Comparison of ENCODE assay signal across 1 cellular context in genomic region chr20:50931306-50932015, GRCh38.
TF ChIP-seq lines count a peak whose summit lies in the region.

ADNP (minus strand) TSS chr20:50931437; CDS start chr20:50903996, 27,441 bp downstream.

TF ChIP-seq in HepG2, 621 proteins besides CTCF, POLR2A, EP300 and RAD21 (continued from another document and continues in another):
- TF ChIP-seq ZFP90 (CRISPR knock-in tag; IDR thresholded peaks at IDR 0.05; ENCODE audit: borderline replicate concordance) (peak; percentile 80), ASH2L (IDR thresholded peaks at IDR 0.05; ENCODE audit: insufficient read length, low read depth, low read length) (peak; percentile 65), ZNF207 (IDR thresholded peaks at IDR 0.05; ENCODE audit: borderline replicate concordance) (no peak), HDAC2 (CRISPR knock-in tag; IDR thresholded peaks at IDR 0.05) (0 out of 2 replicates have a peak, but pooled peaks have one; percentile 20), KDM6A (CRISPR knock-in tag; IDR thresholded peaks at IDR 0.05; ENCODE audit: low read depth) (no peak), ZNF550 (CRISPR knock-in tag; IDR thresholded peaks at IDR 0.05; ENCODE audit: borderline replicate concordance) (no peak), HCFC1 (IDR thresholded peaks at IDR 0.05; ENCODE audit: low read depth, low read length) (peak; percentile 18; the same call in 1 of the 2 replicates), SSRP1 (CRISPR knock-in tag; IDR thresholded peaks at IDR 0.05) (peak; percentile 46; the same call in 1 of the 2 replicates), ZNF724P (CRISPR knock-in tag; IDR thresholded peaks at IDR 0.05; ENCODE audit: borderline replicate concordance) (no peak), ZNF557 (CRISPR knock-in tag; IDR thresholded peaks at IDR 0.05) (no peak), HNRNPH1 (optimal IDR thresholded peaks at IDR 0.05; ENCODE audit: low read depth, low read length) (peak; percentile 79), NR2F2 (IDR thresholded peaks at IDR 0.05; ENCODE audit: borderline replicate concordance, low read depth) (0 out of 2 replicates have a peak, but pooled peaks have one; percentile 12), CHCHD3 (CRISPR knock-in tag; IDR thresholded peaks at IDR 0.05) (peak; percentile 63; the same call in 1 of the 2 replicates), SAP130 (CRISPR knock-in tag; IDR thresholded peaks at IDR 0.05; ENCODE audit: low read depth) (peak; percentile 58), NR2F6 (IDR thresholded peaks at IDR 0.05) (no peak), NR2F6 (CRISPR knock-in tag; IDR thresholded peaks at IDR 0.05) (0 out of 2 replicates have a peak, but pooled peaks have one; percentile 10), CREB1 (IDR thresholded peaks at IDR 0.05) (peak; percentile 91), CREB1 (CRISPR knock-in tag; IDR thresholded peaks at IDR 0.05) (peak; percentile 94), ZNF709 (CRISPR knock-in tag; IDR thresholded peaks at IDR 0.05) (0 out of 2 replicates have a peak, but pooled peaks have one; percentile 63), ZNF350 (CRISPR knock-in tag; IDR thresholded peaks at IDR 0.05; ENCODE audit: borderline replicate concordance, low read depth) (0 out of 2 replicates have a peak, but pooled peaks have one; percentile 37), ZNF335 (CRISPR knock-in tag; IDR thresholded peaks at IDR 0.05) (0 out of 2 replicates have a peak, but pooled peaks have one; percentile 32), SRSF1 (optimal IDR thresholded peaks at IDR 0.05; ENCODE audit: low read depth, low read length) (peak; percentile 98), SRF (IDR thresholded peaks at IDR 0.05; ENCODE audit: low read depth, low read length) (no peak), ZGPAT (CRISPR knock-in tag; IDR thresholded peaks at IDR 0.05) (no peak; the same call in 1 of the 2 replicates), HDAC1 (CRISPR knock-in tag; IDR thresholded peaks at IDR 0.05) (no peak), ZFP91 (CRISPR knock-in tag; IDR thresholded peaks at IDR 0.05; ENCODE audit: borderline replicate concordance) (0 out of 2 replicates have a peak, but pooled peaks have one; percentile 12)
- TF ChIP-seq, protein P1, sequence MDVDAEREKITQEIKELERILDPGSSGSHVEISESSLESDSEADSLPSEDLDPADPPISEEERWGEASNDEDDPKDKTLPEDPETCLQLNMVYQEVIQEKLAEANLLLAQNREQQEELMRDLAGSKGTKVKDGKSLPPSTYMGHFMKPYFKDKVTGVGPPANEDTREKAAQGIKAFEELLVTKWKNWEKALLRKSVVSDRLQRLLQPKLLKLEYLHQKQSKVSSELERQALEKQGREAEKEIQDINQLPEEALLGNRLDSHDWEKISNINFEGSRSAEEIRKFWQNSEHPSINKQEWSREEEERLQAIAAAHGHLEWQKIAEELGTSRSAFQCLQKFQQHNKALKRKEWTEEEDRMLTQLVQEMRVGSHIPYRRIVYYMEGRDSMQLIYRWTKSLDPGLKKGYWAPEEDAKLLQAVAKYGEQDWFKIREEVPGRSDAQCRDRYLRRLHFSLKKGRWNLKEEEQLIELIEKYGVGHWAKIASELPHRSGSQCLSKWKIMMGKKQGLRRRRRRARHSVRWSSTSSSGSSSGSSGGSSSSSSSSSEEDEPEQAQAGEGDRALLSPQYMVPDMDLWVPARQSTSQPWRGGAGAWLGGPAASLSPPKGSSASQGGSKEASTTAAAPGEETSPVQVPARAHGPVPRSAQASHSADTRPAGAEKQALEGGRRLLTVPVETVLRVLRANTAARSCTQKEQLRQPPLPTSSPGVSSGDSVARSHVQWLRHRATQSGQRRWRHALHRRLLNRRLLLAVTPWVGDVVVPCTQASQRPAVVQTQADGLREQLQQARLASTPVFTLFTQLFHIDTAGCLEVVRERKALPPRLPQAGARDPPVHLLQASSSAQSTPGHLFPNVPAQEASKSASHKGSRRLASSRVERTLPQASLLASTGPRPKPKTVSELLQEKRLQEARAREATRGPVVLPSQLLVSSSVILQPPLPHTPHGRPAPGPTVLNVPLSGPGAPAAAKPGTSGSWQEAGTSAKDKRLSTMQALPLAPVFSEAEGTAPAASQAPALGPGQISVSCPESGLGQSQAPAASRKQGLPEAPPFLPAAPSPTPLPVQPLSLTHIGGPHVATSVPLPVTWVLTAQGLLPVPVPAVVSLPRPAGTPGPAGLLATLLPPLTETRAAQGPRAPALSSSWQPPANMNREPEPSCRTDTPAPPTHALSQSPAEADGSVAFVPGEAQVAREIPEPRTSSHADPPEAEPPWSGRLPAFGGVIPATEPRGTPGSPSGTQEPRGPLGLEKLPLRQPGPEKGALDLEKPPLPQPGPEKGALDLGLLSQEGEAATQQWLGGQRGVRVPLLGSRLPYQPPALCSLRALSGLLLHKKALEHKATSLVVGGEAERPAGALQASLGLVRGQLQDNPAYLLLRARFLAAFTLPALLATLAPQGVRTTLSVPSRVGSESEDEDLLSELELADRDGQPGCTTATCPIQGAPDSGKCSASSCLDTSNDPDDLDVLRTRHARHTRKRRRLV (CRISPR knock-in tag; IDR thresholded peaks at IDR 0.05) = peak; percentile 94
- TF ChIP-seq, protein P2, sequence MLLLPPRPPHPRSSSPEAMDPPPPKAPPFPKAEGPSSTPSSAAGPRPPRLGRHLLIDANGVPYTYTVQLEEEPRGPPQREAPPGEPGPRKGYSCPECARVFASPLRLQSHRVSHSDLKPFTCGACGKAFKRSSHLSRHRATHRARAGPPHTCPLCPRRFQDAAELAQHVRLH (CRISPR knock-in tag; IDR thresholded peaks at IDR 0.05; ENCODE audit: borderline replicate concordance, low read depth) = peak; percentile 39; the same call in 1 of the 2 replicates
- TF ChIP-seq, protein P3, sequence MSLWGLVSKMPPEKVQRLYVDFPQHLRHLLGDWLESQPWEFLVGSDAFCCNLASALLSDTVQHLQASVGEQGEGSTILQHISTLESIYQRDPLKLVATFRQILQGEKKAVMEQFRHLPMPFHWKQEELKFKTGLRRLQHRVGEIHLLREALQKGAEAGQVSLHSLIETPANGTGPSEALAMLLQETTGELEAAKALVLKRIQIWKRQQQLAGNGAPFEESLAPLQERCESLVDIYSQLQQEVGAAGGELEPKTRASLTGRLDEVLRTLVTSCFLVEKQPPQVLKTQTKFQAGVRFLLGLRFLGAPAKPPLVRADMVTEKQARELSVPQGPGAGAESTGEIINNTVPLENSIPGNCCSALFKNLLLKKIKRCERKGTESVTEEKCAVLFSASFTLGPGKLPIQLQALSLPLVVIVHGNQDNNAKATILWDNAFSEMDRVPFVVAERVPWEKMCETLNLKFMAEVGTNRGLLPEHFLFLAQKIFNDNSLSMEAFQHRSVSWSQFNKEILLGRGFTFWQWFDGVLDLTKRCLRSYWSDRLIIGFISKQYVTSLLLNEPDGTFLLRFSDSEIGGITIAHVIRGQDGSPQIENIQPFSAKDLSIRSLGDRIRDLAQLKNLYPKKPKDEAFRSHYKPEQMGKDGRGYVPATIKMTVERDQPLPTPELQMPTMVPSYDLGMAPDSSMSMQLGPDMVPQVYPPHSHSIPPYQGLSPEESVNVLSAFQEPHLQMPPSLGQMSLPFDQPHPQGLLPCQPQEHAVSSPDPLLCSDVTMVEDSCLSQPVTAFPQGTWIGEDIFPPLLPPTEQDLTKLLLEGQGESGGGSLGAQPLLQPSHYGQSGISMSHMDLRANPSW (CRISPR knock-in tag; IDR thresholded peaks at IDR 0.05; ENCODE audit: borderline replicate concordance) = no peak
- TF ChIP-seq, protein P4, sequence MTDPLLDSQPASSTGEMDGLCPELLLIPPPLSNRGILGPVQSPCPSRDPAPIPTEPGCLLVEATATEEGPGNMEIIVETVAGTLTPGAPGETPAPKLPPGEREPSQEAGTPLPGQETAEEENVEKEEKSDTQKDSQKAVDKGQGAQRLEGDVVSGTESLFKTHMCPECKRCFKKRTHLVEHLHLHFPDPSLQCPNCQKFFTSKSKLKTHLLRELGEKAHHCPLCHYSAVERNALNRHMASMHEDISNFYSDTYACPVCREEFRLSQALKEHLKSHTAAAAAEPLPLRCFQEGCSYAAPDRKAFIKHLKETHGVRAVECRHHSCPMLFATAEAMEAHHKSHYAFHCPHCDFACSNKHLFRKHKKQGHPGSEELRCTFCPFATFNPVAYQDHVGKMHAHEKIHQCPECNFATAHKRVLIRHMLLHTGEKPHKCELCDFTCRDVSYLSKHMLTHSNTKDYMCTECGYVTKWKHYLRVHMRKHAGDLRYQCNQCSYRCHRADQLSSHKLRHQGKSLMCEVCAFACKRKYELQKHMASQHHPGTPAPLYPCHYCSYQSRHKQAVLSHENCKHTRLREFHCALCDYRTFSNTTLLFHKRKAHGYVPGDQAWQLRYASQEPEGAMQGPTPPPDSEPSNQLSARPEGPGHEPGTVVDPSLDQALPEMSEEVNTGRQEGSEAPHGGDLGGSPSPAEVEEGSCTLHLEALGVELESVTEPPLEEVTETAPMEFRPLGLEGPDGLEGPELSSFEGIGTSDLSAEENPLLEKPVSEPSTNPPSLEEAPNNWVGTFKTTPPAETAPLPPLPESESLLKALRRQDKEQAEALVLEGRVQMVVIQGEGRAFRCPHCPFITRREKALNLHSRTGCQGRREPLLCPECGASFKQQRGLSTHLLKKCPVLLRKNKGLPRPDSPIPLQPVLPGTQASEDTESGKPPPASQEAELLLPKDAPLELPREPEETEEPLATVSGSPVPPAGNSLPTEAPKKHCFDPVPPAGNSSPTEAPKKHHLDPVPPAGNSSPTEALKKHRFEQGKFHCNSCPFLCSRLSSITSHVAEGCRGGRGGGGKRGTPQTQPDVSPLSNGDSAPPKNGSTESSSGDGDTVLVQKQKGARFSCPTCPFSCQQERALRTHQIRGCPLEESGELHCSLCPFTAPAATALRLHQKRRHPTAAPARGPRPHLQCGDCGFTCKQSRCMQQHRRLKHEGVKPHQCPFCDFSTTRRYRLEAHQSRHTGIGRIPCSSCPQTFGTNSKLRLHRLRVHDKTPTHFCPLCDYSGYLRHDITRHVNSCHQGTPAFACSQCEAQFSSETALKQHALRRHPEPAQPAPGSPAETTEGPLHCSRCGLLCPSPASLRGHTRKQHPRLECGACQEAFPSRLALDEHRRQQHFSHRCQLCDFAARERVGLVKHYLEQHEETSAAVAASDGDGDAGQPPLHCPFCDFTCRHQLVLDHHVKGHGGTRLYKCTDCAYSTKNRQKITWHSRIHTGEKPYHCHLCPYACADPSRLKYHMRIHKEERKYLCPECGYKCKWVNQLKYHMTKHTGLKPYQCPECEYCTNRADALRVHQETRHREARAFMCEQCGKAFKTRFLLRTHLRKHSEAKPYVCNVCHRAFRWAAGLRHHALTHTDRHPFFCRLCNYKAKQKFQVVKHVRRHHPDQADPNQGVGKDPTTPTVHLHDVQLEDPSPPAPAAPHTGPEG (CRISPR knock-in tag; IDR thresholded peaks at IDR 0.05) = no peak
- TF ChIP-seq, protein P5, sequence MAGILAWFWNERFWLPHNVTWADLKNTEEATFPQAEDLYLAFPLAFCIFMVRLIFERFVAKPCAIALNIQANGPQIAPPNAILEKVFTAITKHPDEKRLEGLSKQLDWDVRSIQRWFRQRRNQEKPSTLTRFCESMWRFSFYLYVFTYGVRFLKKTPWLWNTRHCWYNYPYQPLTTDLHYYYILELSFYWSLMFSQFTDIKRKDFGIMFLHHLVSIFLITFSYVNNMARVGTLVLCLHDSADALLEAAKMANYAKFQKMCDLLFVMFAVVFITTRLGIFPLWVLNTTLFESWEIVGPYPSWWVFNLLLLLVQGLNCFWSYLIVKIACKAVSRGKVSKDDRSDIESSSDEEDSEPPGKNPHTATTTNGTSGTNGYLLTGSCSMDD (CRISPR knock-in tag; IDR thresholded peaks at IDR 0.05) = no peak
- TF ChIP-seq, protein P6, sequence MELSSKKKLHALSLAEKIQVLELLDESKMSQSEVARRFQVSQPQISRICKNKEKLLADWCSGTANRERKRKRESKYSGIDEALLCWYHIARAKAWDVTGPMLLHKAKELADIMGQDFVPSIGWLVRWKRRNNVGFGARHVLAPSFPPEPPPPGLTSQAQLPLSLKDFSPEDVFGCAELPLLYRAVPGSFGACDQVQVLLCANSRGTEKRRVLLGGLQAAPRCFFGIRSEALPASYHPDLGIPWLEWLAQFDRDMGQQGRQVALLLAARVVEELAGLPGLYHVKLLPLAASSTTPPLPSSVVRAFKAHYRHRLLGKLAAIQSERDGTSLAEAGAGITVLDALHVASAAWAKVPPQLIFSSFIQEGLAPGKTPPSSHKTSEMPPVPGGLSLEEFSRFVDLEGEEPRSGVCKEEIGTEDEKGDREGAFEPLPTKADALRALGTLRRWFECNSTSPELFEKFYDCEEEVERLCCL (CRISPR knock-in tag; IDR thresholded peaks at IDR 0.05; ENCODE audit: borderline replicate concordance) = no peak
- TF ChIP-seq, protein P7, sequence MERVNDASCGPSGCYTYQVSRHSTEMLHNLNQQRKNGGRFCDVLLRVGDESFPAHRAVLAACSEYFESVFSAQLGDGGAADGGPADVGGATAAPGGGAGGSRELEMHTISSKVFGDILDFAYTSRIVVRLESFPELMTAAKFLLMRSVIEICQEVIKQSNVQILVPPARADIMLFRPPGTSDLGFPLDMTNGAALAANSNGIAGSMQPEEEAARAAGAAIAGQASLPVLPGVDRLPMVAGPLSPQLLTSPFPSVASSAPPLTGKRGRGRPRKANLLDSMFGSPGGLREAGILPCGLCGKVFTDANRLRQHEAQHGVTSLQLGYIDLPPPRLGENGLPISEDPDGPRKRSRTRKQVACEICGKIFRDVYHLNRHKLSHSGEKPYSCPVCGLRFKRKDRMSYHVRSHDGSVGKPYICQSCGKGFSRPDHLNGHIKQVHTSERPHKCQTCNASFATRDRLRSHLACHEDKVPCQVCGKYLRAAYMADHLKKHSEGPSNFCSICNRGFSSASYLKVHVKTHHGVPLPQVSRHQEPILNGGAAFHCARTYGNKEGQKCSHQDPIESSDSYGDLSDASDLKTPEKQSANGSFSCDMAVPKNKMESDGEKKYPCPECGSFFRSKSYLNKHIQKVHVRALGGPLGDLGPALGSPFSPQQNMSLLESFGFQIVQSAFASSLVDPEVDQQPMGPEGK (CRISPR knock-in tag; IDR thresholded peaks at IDR 0.05) = peak; percentile 98
